4 cellular contexts compared by ENCODE assay signal in the genomic region with DNA sequence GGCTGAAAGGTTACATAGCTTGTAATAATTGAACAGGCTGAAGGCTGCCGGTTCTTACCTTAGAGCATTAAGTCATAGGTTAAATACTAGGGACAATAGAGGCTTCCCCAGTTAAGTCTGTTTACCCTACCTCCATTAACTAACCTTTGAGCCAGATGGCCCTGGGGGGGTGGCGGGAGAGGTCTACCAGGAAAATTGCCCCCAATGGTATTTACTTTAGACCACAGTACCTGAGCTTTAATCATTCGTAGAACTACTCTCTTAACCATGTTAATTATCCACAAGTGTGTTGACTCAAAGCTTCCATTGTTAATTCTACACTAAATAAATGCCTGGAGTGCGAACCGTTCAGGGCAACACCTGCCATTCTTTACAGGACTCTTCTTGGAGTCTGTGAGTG. TPM values are rescaled to one million over a fixed set of nuclear protein-coding genes. Genes with fewer than 3 reads are reported as not detected.
"Had no signal": no experiment of that assay in that cellular context is flagged by ENCODE, and none has a peak within 500 bp of the region (broad histone marks: within the 10 kb centered on the region; RNA-seq: fewer than 3 reads in every experiment).

No MANE protein-coding gene starts in this region.

RNA-seq across cellular contexts. Expression of a gene that starts 28.1 kb away (rescaled TPM):
- total RNA-seq: activated B cell treated with CpG ODN at 0.5 μM for 24 hours; activated CD4-positive, alpha-beta memory T cell treated with anti-CD3 and anti-CD28 coated beads, Interleukin-2, amount 10 ng/mL, durations not matched to agents 7 days and 5 days; activated CD8-positive, alpha-beta memory T cell treated with anti-CD3 and anti-CD28 coated beads, Interleukin-2, amount 10 ng/mL, durations not matched to agents 7 days and 5 days; gastrocnemius medialis had no signal
